In genomic region chr14:105087308-105087962, GRCh38 we compare ENCODE assay signal across 1 cellular context.
TF ChIP-seq lines count a peak whose summit lies in the region.

No MANE protein-coding gene starts in this region.

TF ChIP-seq in K562, 482 proteins besides CTCF, POLR2A, EP300 and RAD21 (continued from another document):
- no peak for TF ChIP-seq REST (CRISPR knock-in tag; IDR thresholded peaks at IDR 0.05; ENCODE audit: low read depth)
- peak; percentile 19; the same call in 1 of the 2 replicates for TF ChIP-seq ZFX (CRISPR knock-in tag; IDR thresholded peaks at IDR 0.05)
- TF ChIP-seq MTA1 (IDR thresholded peaks at IDR 0.05; ENCODE audit: borderline replicate concordance) = no peak
- peak in 1 of 2 experiments; percentile 47 for TF ChIP-seq E2F6 (IDR thresholded peaks at IDR 0.05; ENCODE audit: borderline replicate concordance in 1 of 2, extremely low read depth in 1 of 2, insufficient read depth in 1 of 2, insufficient read length in 1 of 2, low read depth in 1 of 2, low read length in 1 of 2, poor library complexity in 1 of 2, severe bottlenecking in 1 of 2)
- no peak for TF ChIP-seq KLF16 (IDR thresholded peaks at IDR 0.05)
- peak; percentile 26 for TF ChIP-seq CCNT2 (IDR thresholded peaks at IDR 0.05; ENCODE audit: borderline replicate concordance, extremely low read depth, insufficient read length, low read depth, low read length)
- no peak for TF ChIP-seq JUNB (CRISPR knock-in tag; conservative IDR thresholded peaks at IDR 0.05)
- TF ChIP-seq ZNF184 (CRISPR knock-in tag; IDR thresholded peaks at IDR 0.05) = no peak
- peak; percentile 64 to 72 for TF ChIP-seq NRF1 (conservative IDR thresholded peaks at IDR 0.05 in 1 of 2, IDR thresholded peaks at IDR 0.05 in 1 of 2)
- TF ChIP-seq CTCFL (IDR thresholded peaks at IDR 0.05; ENCODE audit: borderline replicate concordance, insufficient read depth, low read depth, low read length, poor library complexity, severe bottlenecking) = no peak
- 0 out of 4 replicates have a peak, but pooled peaks of 1 of the 2 experiments have one; percentile 7 for TF ChIP-seq KDM1A (IDR thresholded peaks at IDR 0.05)
- no peak for TF ChIP-seq BDP1 (IDR thresholded peaks at IDR 0.05; ENCODE audit: insufficient read depth, insufficient read length)
- 0 out of 2 replicates have a peak, but pooled peaks have one; percentile 18 for TF ChIP-seq RB1 (IDR thresholded peaks at IDR 0.05; ENCODE audit: low read depth)
- no peak for TF ChIP-seq HEY1 (CRISPR knock-in tag; IDR thresholded peaks at IDR 0.05; ENCODE audit: borderline replicate concordance)
- peak; percentile 10; the same call in 1 of the 2 replicates for TF ChIP-seq PHF8 (IDR thresholded peaks at IDR 0.05; ENCODE audit: borderline replicate concordance, low read length)
- no peak for TF ChIP-seq COPS2 (conservative IDR thresholded peaks at IDR 0.05)
TF ChIP-seq in K562: peak in this region for 7.
